Comparison of ENCODE assay signal across 1 cellular context in genomic region chr13:101465877-101466276, GRCh38.
TF ChIP-seq lines count a peak whose summit lies in the region.

No MANE protein-coding gene starts in this region.

TF ChIP-seq in SK-N-SH, 30 proteins besides CTCF, POLR2A, EP300 and RAD21:
- TF ChIP-seq USF2 (IDR thresholded peaks at IDR 0.05; ENCODE audit: borderline replicate concordance, low read depth, low read length): no peak
- TF ChIP-seq IRF3 (IDR thresholded peaks at IDR 0.05; ENCODE audit: low read depth, low read length): no peak
- TF ChIP-seq TEAD4 (IDR thresholded peaks at IDR 0.05; ENCODE audit: borderline replicate concordance, insufficient read depth): 0 out of 2 replicates have a peak, but pooled peaks have one; percentile 14
- no peak for TF ChIP-seq YY1 (IDR thresholded peaks at IDR 0.05; ENCODE audit: low read depth)
- TF ChIP-seq TCF12 (IDR thresholded peaks at IDR 0.05): peak; percentile 58
- no peak for TF ChIP-seq ELF1 (IDR thresholded peaks at IDR 0.05)
- TF ChIP-seq SIN3A (IDR thresholded peaks at IDR 0.05; ENCODE audit: borderline replicate concordance, low read depth, low read length): no peak
- TF ChIP-seq FOXJ3 (CRISPR knock-in tag; IDR thresholded peaks at IDR 0.05): no peak
- no peak for TF ChIP-seq GABPA (IDR thresholded peaks at IDR 0.05; ENCODE audit: low read depth)
- TF ChIP-seq SMC3 (IDR thresholded peaks at IDR 0.05; ENCODE audit: low read depth, low read length): no peak
- TF ChIP-seq CHD2 (IDR thresholded peaks at IDR 0.05; ENCODE audit: low read length, partially characterized antibody): no peak
- TF ChIP-seq FOSL2 (IDR thresholded peaks at IDR 0.05; ENCODE audit: borderline replicate concordance, low read depth): peak; percentile 79
- TF ChIP-seq NFIC (IDR thresholded peaks at IDR 0.05; ENCODE audit: borderline replicate concordance): peak; percentile 69
- TF ChIP-seq MXI1 (IDR thresholded peaks at IDR 0.05; ENCODE audit: low read depth, low read length): no peak
- peak; percentile 71 for TF ChIP-seq JUND (IDR thresholded peaks at IDR 0.05)
- no peak for TF ChIP-seq TAF1 (IDR thresholded peaks at IDR 0.05; ENCODE audit: borderline replicate concordance, low read depth, low read length)
- no peak for TF ChIP-seq RFX5 (IDR thresholded peaks at IDR 0.05; ENCODE audit: low read length)
- peak; percentile 68 for TF ChIP-seq PBX3 (IDR thresholded peaks at IDR 0.05)
- peak; percentile 27; the same call in 1 of the 2 replicates for TF ChIP-seq RXRA (IDR thresholded peaks at IDR 0.05; ENCODE audit: borderline replicate concordance, low read depth)
- no peak for TF ChIP-seq POLR2AphosphoS5 (IDR thresholded peaks at IDR 0.05; ENCODE audit: low read depth, low read length)
- TF ChIP-seq GATA2 (CRISPR knock-in tag; IDR thresholded peaks at IDR 0.05): no peak
- no peak for TF ChIP-seq NRF1 (IDR thresholded peaks at IDR 0.05; ENCODE audit: low read depth, low read length)
- TF ChIP-seq FOXM1 (IDR thresholded peaks at IDR 0.05; ENCODE audit: low read depth): peak; percentile 65; the same call in 1 of the 2 replicates
- TF ChIP-seq MEF2A (IDR thresholded peaks at IDR 0.05; ENCODE audit: borderline replicate concordance, low read depth): no peak
- no peak for TF ChIP-seq RCOR1 (IDR thresholded peaks at IDR 0.05; ENCODE audit: low read length)
TF ChIP-seq in SK-N-SH: peak in this region for 8.
